ENCODE assay signal across 18 cellular contexts in genomic region chr20:63619505-63619904, GRCh38. TPM values are rescaled to one million over a fixed set of nuclear protein-coding genes. Genes with fewer than 3 reads are reported as not detected.
DNase-seq lines count a peak whose midpoint lies in the region; ATAC-seq and TF ChIP-seq lines count a peak whose summit lies in the region.
"Had no signal": no experiment of that assay in that cellular context is flagged by ENCODE, and none has a peak within 500 bp of the region (broad histone marks: within the 10 kb centered on the region; RNA-seq: fewer than 3 reads in every experiment).

No MANE protein-coding gene starts in this region.

- H3K56ac ChIP-seq in IMR-90 (ENCODE audit: extremely low read depth, insufficient read depth, low read length), result no peak overlapping the region

- H2BK20ac ChIP-seq in IMR-90 (ENCODE audit: low read depth, low read length), result no peak overlapping the region

- dilution Hi-C loops in IMR-90 (cut with HindIII; ENCODE audit: low sequenced_read_pairs, unreplicated experiment), result no loop called here

- H3K18ac ChIP-seq in IMR-90 (ENCODE audit: low read depth, low read length), result no peak overlapping the region

- H3K4me3 ChIP-seq in BLaER1, result no peak overlapping the region
- no peak overlapping the region for H3K4me3 ChIP-seq in IMR-90 (ENCODE audit: insufficient read depth, low read depth, low read length)
- no peak overlapping the region for H3K4me3 ChIP-seq in endodermal cell (ENCODE audit: low read length)
- H3K4me3 ChIP-seq: MG63, PC-9 had no signal

- H4K8ac ChIP-seq in IMR-90 (ENCODE audit: low read depth in 2 of 2, low read length in 2 of 2), result no peak overlapping the region

- H3K14ac ChIP-seq in IMR-90 (replicated peaks; ENCODE audit: low read depth, low read length), result no peak overlapping the region

- H3K27ac Mint-ChIP-seq in endodermal cell (no peak overlapping the region), osteocyte (ENCODE audit: unreplicated experiment) (no peak overlapping the region)
- H3K27ac Mint-ChIP-seq: CD8-positive, alpha-beta memory T cell had no signal

- peak overlapping the region; percentile 28 for H2AK9ac ChIP-seq in IMR-90 (replicated peaks; ENCODE audit: low read depth, low read length, poor library complexity)

- TF ChIP-seq POLR2A in IMR-90 (IDR thresholded peaks at IDR 0.05; ENCODE audit: low read depth, low read length), result no peak

- peak overlapping the region; percentile 29; the same call in 1 of the 2 replicates for H3K9ac ChIP-seq in BLaER1
- H3K9ac ChIP-seq in IMR-90 (ENCODE audit: low read depth, low read length), result no peak overlapping the region
- H3K9ac ChIP-seq in endodermal cell (ENCODE audit: extremely low read depth, low read length, poor library complexity, severe bottlenecking), result no peak overlapping the region

- no peak overlapping the region for H3K23ac ChIP-seq in IMR-90 (ENCODE audit: low read depth, low read length)

- in situ Hi-C loops in IMR-90 (cut with MboI; ENCODE audit: low sequenced_read_pairs), result no loop called here

- H3K4me1 ChIP-seq in BLaER1 (peaks cover 95% of the 10 kb centered on the region), IMR-90 (ENCODE audit: control insufficient read depth, insufficient read depth, low read length) (no peaks in the 10 kb centered on the region), endodermal cell (ENCODE audit: control insufficient read depth, insufficient read depth, low read length) (no peaks in the 10 kb centered on the region)

- H2BK120ac ChIP-seq in IMR-90 (ENCODE audit: low read depth, low read length), result no peak overlapping the region

- no peak overlapping the region for H3K4ac ChIP-seq in IMR-90 (ENCODE audit: low read depth, low read length)

- no peak overlapping the region for H2BK15ac ChIP-seq in IMR-90 (ENCODE audit: low read depth, low read length)

- DNase-seq in IMR-90 (no peak), endodermal cell (peak; percentile 42), sciatic nerve (ENCODE audit: low spot score) (no peak), cerebellar nuclear complex (lab: John Stamatoyannopoulos, UW) (no peak), osteocyte (ENCODE audit: extremely low spot score, unreplicated experiment) (no peak)
- DNase-seq: CD8-positive, alpha-beta memory T cell; DMS53; EL; Kasumi-1; MG63; NCI-H1048; NCI-H1436; NCI-H1930; NCI-H345; NCI-H526 had no signal

- H3K9me3 ChIP-seq in BLaER1 (no peaks in the 10 kb centered on the region), IMR-90 (ENCODE audit: control insufficient read depth, insufficient read depth, low read length) (no peaks in the 10 kb centered on the region), endodermal cell (ENCODE audit: control insufficient read depth, low read length) (peaks cover 13% of the 10 kb centered on the region)
- H3K9me3 ChIP-seq: MG63 had no signal

- WGBS in IMR-90 (ENCODE audit: extremely low coverage in 2 of 2, insufficient read length in 1 of 2), 2 experiments, result 100% methylated on average over 2 of the region's 13 CpGs; no CpG with 5 or more reads in 1 of the 2 experiments
- 88 to 92% methylated on average over 11 to 13 of the region's 13 CpGs for WGBS in endodermal cell (ENCODE audit: insufficient coverage in 1 of 2, insufficient read length in 1 of 2), 2 experiments

- H3K4me2 ChIP-seq in BLaER1 (peak overlapping the region; percentile 37), IMR-90 (ENCODE audit: low read depth, low read length) (no peak overlapping the region)
- H3K4me2 ChIP-seq: PC-9 had no signal

- no peak overlapping the region for H2AFZ ChIP-seq in IMR-90 (replicated peaks; ENCODE audit: low read length, poor library complexity)
- H2AFZ ChIP-seq: PC-9 had no signal

- BruUV-seq in IMR-90 (replicated peaks; lab: Mats Ljungman, UMichigan), result no TSS peak

- POLR2A ChIA-PET in IMR-90 (lab: Charles Lee; ENCODE audit: unreplicated experiment), result no interaction called here

- no peak overlapping the region for H4K5ac ChIP-seq in IMR-90 (ENCODE audit: low read depth, low read length)

- H3K36me3 ChIP-seq in BLaER1, result peaks cover 59% of the 10 kb centered on the region
- H3K36me3 ChIP-seq in IMR-90 (ENCODE audit: control insufficient read depth, insufficient read depth, low read length), result peaks cover 34% of the 10 kb centered on the region
- H3K36me3 ChIP-seq in endodermal cell (ENCODE audit: control insufficient read depth, insufficient read depth, low read length), result peaks cover 34% of the 10 kb centered on the region

- H2AK5ac ChIP-seq in IMR-90 (ENCODE audit: low read depth, low read length), result no peak overlapping the region

- CTCF ChIA-PET in IMR-90 (lab: Yijun Ruan, JAX), result no interaction called here

- H3K27me3 ChIP-seq in BLaER1, result no peaks in the 10 kb centered on the region
- no peaks in the 10 kb centered on the region for H3K27me3 ChIP-seq in IMR-90 (ENCODE audit: control insufficient read depth, insufficient read depth, low read length)
- no peaks in the 10 kb centered on the region for H3K27me3 ChIP-seq in endodermal cell (ENCODE audit: control insufficient read depth, insufficient read depth, low read length, poor library complexity, severe bottlenecking)
- H3K27me3 ChIP-seq: MG63 had no signal

- intact Hi-C loops in IMR-90 (cut with micrococcal nuclease), result no loop called here
- intact Hi-C loops in sciatic nerve (cut with DNase I), result no loop called here

- ATAC-seq in IMR-90 (ENCODE audit: low read depth) (no peak), sciatic nerve (peak; percentile 7), GM21576 (IDR thresholded peaks at IDR 0.05; ENCODE audit: unreplicated experiment) (no peak)

- peaks cover 29 to 78% of the 10 kb centered on the region in 2 experiments for H3K79me1 ChIP-seq in IMR-90 (ENCODE audit: low read depth in 1 of 2, low read length in 2 of 2)

- H3K36me3 Mint-ChIP-seq in endodermal cell (ENCODE audit: low read depth) (peaks cover 55% of the 10 kb centered on the region), osteocyte (ENCODE audit: unreplicated experiment) (peaks cover 10% of the 10 kb centered on the region)

- peaks cover 6% of the 10 kb centered on the region for H3K4me1 Mint-ChIP-seq in endodermal cell
- peaks cover 11% of the 10 kb centered on the region for H3K4me1 Mint-ChIP-seq in osteocyte (ENCODE audit: unreplicated experiment)

- no peak for TF ChIP-seq RAD21 in IMR-90 (IDR thresholded peaks at IDR 0.05; ENCODE audit: low read length)

- no peak for TF ChIP-seq CTCF in IMR-90 (conservative IDR thresholded peaks at IDR 0.05; ENCODE audit: low read depth, low read length)
- no peak for TF ChIP-seq CTCF in endodermal cell (conservative IDR thresholded peaks at IDR 0.05)
- TF ChIP-seq CTCF in osteocyte (IDR thresholded peaks at IDR 0.05), result no peak

- H4K20me1 ChIP-seq in BLaER1, result peaks cover 41% of the 10 kb centered on the region
- H4K20me1 ChIP-seq in IMR-90 (ENCODE audit: insufficient read depth, low read length), result peaks cover 22% of the 10 kb centered on the region

- H3K27me3 Mint-ChIP-seq in endodermal cell (ENCODE audit: insufficient read depth), result no peaks in the 10 kb centered on the region
- H3K27me3 Mint-ChIP-seq in osteocyte (ENCODE audit: unreplicated experiment), result no peaks in the 10 kb centered on the region
- H3K27me3 Mint-ChIP-seq: CD8-positive, alpha-beta memory T cell had no signal

- peaks cover 3% of the 10 kb centered on the region; the same call in 1 of the 2 replicates for H3K9me1 ChIP-seq in IMR-90 (ENCODE audit: insufficient read depth, low read length)

- H3K27ac ChIP-seq in BLaER1 (peak overlapping the region; percentile 33; the same call in 1 of the 2 replicates), IMR-90 (ENCODE audit: insufficient read depth, low read length) (no peak overlapping the region), endodermal cell (ENCODE audit: low read depth, low read length) (no peak overlapping the region)
- H3K27ac ChIP-seq: PC-9 had no signal

- no peak overlapping the region for H2BK5ac ChIP-seq in IMR-90 (ENCODE audit: low read depth, low read length, poor library complexity, severe bottlenecking)

- peaks cover 20% of the 10 kb centered on the region for H3K9me3 Mint-ChIP-seq in endodermal cell
- no peaks in the 10 kb centered on the region for H3K9me3 Mint-ChIP-seq in osteocyte (ENCODE audit: unreplicated experiment)
- H3K9me3 Mint-ChIP-seq: CD8-positive, alpha-beta memory T cell had no signal

- H4K91ac ChIP-seq in IMR-90 (ENCODE audit: insufficient read depth, low read depth, low read length), result no peak overlapping the region

- H3K4me3 Mint-ChIP-seq in endodermal cell, result no peak overlapping the region
- no peak overlapping the region for H3K4me3 Mint-ChIP-seq in osteocyte (ENCODE audit: unreplicated experiment)
- H3K4me3 Mint-ChIP-seq: CD8-positive, alpha-beta memory T cell had no signal

RNA-seq across cellular contexts. Expression of gene GMEB2, which starts 7.4 kb away (rescaled TPM):
- 5.0 and 5.3 TPM in 2 replicates for total RNA-seq in IMR-90 (2012; rRNA removed)
- polyA plus RNA-seq in IMR-90 (2012; rRNA removed), result 10.0 and 10.6 TPM in 2 replicates
- polyA plus RNA-seq in IMR-90 (2012; cell fraction: cytosol; rRNA removed), result 7.2 and 11.4 TPM in 2 replicates
- 17.0 and 27.6 TPM in 2 replicates for polyA plus RNA-seq in IMR-90 (2012; cell fraction: nucleus; rRNA removed; ENCODE audit: low replicate concordance)
- 10 to 100 TPM; 11.5 to 12.3 TPM for total RNA-seq in endodermal cell
- 14.3 TPM for polyA plus RNA-seq in endodermal cell (2013, experiment 1 of 2)
- polyA plus RNA-seq in endodermal cell (2013, experiment 2 of 2), result 13.6 TPM
- total RNA-seq in sciatic nerve, result 11.1 TPM
- total RNA-seq in osteocyte, result 10.9 and 12.1 TPM in 2 replicates

RNA-seq across cellular contexts. Expression of gene STMN3, which starts 33.7 kb away (rescaled TPM):
- total RNA-seq in IMR-90 (2012; rRNA removed), result 20.3 and 21.1 TPM in 2 replicates
- polyA plus RNA-seq in IMR-90 (2012; rRNA removed), result 62.3 and 67.4 TPM in 2 replicates
- polyA plus RNA-seq in IMR-90 (2012; cell fraction: cytosol; rRNA removed), result 33.4 and 56.7 TPM in 2 replicates
- polyA plus RNA-seq in IMR-90 (2012; cell fraction: nucleus; rRNA removed; ENCODE audit: low replicate concordance), result 57.3 and 74.5 TPM in 2 replicates
- total RNA-seq in endodermal cell, result 10 to 100 TPM in 1 of 2 donors, 1 to 10 TPM in 1; 6.7 to 18.3 TPM
- 52.0 TPM for polyA plus RNA-seq in endodermal cell (2013, experiment 1 of 2)
- 47.9 TPM for polyA plus RNA-seq in endodermal cell (2013, experiment 2 of 2)
- total RNA-seq in sciatic nerve, result 19.7 TPM
- 32.0 and 33.2 TPM in 2 replicates for total RNA-seq in osteocyte

RNA-seq across cellular contexts. Expression of gene RTEL1, which starts 38.6 kb away (rescaled TPM):
- total RNA-seq in IMR-90 (2012; rRNA removed) (9.4 and 14.7 TPM in 2 replicates), endodermal cell (10 to 100 TPM; 33.9 to 36.7 TPM), sciatic nerve (34.1 TPM), osteocyte (34.1 and 35.5 TPM in 2 replicates)
- polyA plus RNA-seq in IMR-90 (2012; rRNA removed), result 18.8 and 22.5 TPM in 2 replicates
- polyA plus RNA-seq in IMR-90 (2012; cell fraction: cytosol; rRNA removed), result 7.5 and 18.1 TPM in 2 replicates
- polyA plus RNA-seq in IMR-90 (2012; cell fraction: nucleus; rRNA removed; ENCODE audit: low replicate concordance), result 121 and 228 TPM in 2 replicates
- 17.6 TPM for polyA plus RNA-seq in endodermal cell (2013, experiment 1 of 2)
- 14.2 TPM for polyA plus RNA-seq in endodermal cell (2013, experiment 2 of 2)

RNA-seq across cellular contexts. Expression of gene HELZ2, which starts 45.5 kb away (rescaled TPM):
- total RNA-seq in IMR-90 (2012; rRNA removed), result 4.2 and 4.7 TPM in 2 replicates
- 10.6 and 12.2 TPM in 2 replicates for polyA plus RNA-seq in IMR-90 (2012; rRNA removed)
- polyA plus RNA-seq in IMR-90 (2012; cell fraction: cytosol; rRNA removed), result 3.2 and 6.8 TPM in 2 replicates
- polyA plus RNA-seq in IMR-90 (2012; cell fraction: nucleus; rRNA removed; ENCODE audit: low replicate concordance), result 10.9 and 32.5 TPM in 2 replicates
- total RNA-seq in endodermal cell, result 10 to 100 TPM; 34.5 to 37.0 TPM
- polyA plus RNA-seq in endodermal cell (2013, experiment 1 of 2), result 15.5 TPM
- polyA plus RNA-seq in endodermal cell (2013, experiment 2 of 2), result 14.7 TPM
- 21.4 TPM for total RNA-seq in sciatic nerve
- 25.0 and 29.0 TPM in 2 replicates for total RNA-seq in osteocyte
